ENCODE assay signal across 8 cellular contexts in genomic region chr1:207495816-207496792, GRCh38. TPM values are rescaled to one million over a fixed set of nuclear protein-coding genes. Genes with fewer than 3 reads are reported as not detected.
A peak's percentile ranks its signal among the peaks of the same experiment; 100 is the strongest.
DNase-seq lines count a peak whose midpoint lies in the region; ATAC-seq, FAIRE-seq and TF ChIP-seq lines count a peak whose summit lies in the region.

CR1 (plus strand) TSS chr1:207496157; CDS start chr1:207496268, 111 bp downstream.

- H3K4me3 ChIP-seq in adrenal gland (peak within 1 kb of the TSS in 2 of 4 donors; percentile 2 to 45), kidney (ENCODE audit: low read length in 2 of 2) (peak within 1 kb of the TSS; percentile 50 to 53)

- DNase-seq in GM12892 (ENCODE audit: insufficient read length), result peak; percentile 42
- DNase-seq in OCI-M1 (lab: John Stamatoyannopoulos, UW), result peak; percentile 87
- DNase-seq in adrenal gland, result peak in 4 of 7 donors; percentile 18 to 33 (median 22)
- peak; percentile 69 for DNase-seq in kidney
- DNase-seq in stimulated activated CD4-positive, alpha-beta T cell treated with anti-CD3 and anti-CD28 coated beads, Interleukin-4, amount 100 ng/mL, for 24 hours, result peak; percentile 26
- no peak for DNase-seq in OCI-M2 (lab: John Stamatoyannopoulos, UW; ENCODE audit: unreplicated experiment)
- no peak for DNase-seq in GF-D8 (lab: John Stamatoyannopoulos, UW)

- intact Hi-C loops in adrenal gland (cut with DNase I) (loop anchor here in 1 of 2 donors (5.0 kb wide), 1 partner anchor 409 kb away; the partner anchor contains the start of gene C4BPB), kidney (cut with DNase I) (no loop called here)

- TF ChIP-seq POLR2A in GM12892 (IDR thresholded peaks at IDR 0.05; ENCODE audit: low read depth, low read length) (0 out of 2 replicates have a peak, but pooled peaks have one; percentile 43), adrenal gland (IDR thresholded peaks at IDR 0.05) (no peak)

- FAIRE-seq in GM12892 (lab: Jason Lieb, UNC) (peak; percentile 85), kidney (lab: Jason Lieb, UNC) (no peak)

- 6 to 26% (median 12%) methylated on average over 21 to 68 of the region's 68 CpGs for WGBS in adrenal gland, 4 donors

- ATAC-seq in HG02642 (IDR thresholded peaks at IDR 0.05; ENCODE audit: poor library complexity, unreplicated experiment), result peak; percentile 75

- peaks cover 26% of the 10 kb centered on the region for H3K27me3 ChIP-seq in adrenal gland

- H3K4me1 ChIP-seq in adrenal gland (replicated peaks in 1 of 2) (no peaks in the 10 kb centered on the region), kidney (ENCODE audit: control insufficient read depth in 1 of 2, insufficient read depth in 1 of 2, low read depth in 1 of 2, low read length in 2 of 2) (peaks cover 2 to 4% of the 10 kb centered on the region in 2 donors)

- H3K36me3 ChIP-seq in adrenal gland (replicated peaks in 1 of 2) (no peaks in the 10 kb centered on the region), kidney (ENCODE audit: control insufficient read depth in 1 of 2, insufficient read depth in 2 of 2, low read length in 2 of 2) (no peaks in the 10 kb centered on the region)

- no peak within 1 kb of the TSS for H3K9ac ChIP-seq in kidney (ENCODE audit: low read length in 2 of 2)

- no peak for TF ChIP-seq CTCF in adrenal gland (IDR thresholded peaks at IDR 0.05)
- no peak for TF ChIP-seq CTCF in kidney (IDR thresholded peaks at IDR 0.05; ENCODE audit: borderline replicate concordance, extremely low read depth, insufficient read depth)

- H3K9me3 ChIP-seq in adrenal gland (replicated peaks in 1 of 3), result no peaks in the 10 kb centered on the region
- H3K9me3 ChIP-seq in kidney (ENCODE audit: control insufficient read depth in 1 of 2, low read length in 2 of 2), result no peaks in the 10 kb centered on the region

- peak within 1 kb of the TSS in 1 of 5 donors; percentile 24 for H3K27ac ChIP-seq in adrenal gland
- H3K27ac ChIP-seq in kidney (ENCODE audit: low read depth in 2 of 2, low read length in 2 of 2), result peak within 1 kb of the TSS in 1 of 2 donors; percentile 28

RNA-seq across cellular contexts. Expression of gene CR1, which starts in this region (rescaled TPM):
- 7.8 TPM for polyA plus RNA-seq in GM12892 (2012; ENCODE audit: missing spikeins)
- total RNA-seq in adrenal gland (10 to 100 TPM in 3 of 8 donors, 1 to 10 TPM in 4, under 1 TPM in 1; 0.54 to 35.5 (median 7.2) TPM), kidney (12.2 TPM)
- polyA plus RNA-seq in adrenal gland (under 1 TPM; 0.30 to 0.71 (median 0.56) TPM), kidney (ENCODE audit: insufficient read depth, low read depth, low replicate concordance) (2.6 TPM)

Comparison
In these comparisons a context has a peak if more than half of its experiments do, and no peak if none do; other contexts are left out.
1. DNase-seq: peak in GM12892 (single experiment), OCI-M1 (single experiment), adrenal gland (4 of 7), kidney (single experiment) and stimulated activated CD4-positive, alpha-beta T cell treated with anti-CD3 and anti-CD28 coated beads, Interleukin-4, amount 100 ng/mL, for 24 hours (single experiment); none in OCI-M2 (single experiment) and GF-D8 (single experiment).